ENCODE assay signal across 8 cellular contexts in the genomic region with DNA sequence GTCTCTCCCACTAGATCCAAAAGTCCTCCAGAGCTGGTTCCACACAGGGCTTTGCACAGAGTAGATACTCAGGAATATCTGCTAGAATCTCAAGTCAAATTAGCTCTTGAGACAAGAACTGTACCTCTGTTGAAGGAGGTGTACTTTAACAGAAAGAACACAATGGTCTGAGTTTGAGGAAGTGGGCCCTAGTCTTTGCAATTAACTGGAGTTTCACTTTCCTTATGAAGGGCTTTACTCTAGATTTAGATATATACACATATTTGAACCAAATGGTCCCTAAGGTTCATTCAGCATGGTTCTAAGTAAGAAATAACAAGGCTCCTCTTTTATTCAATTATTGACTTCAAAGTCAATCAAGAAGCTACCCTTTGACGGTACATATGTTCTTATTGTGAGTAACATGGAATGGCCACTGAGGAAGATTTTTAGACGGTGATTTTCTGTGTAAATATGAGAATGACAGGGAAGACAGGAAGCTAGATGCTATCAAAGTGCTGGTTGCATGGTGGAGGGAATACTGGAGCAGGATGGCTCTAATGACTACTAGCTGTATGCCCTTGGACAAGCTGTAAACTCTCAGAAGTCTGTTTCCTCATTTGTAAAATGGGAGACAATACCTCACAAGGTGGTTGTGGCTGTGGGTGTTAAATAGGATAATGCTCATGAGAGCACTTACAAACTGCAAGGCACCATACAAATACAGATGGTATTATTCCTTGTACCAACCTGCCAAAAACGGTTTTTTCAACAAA.
DNase-seq lines count a peak whose midpoint lies in the region; ATAC-seq and TF ChIP-seq lines count a peak whose summit lies in the region.

No MANE protein-coding gene starts in this region.

- H3K9me3 ChIP-seq in Karpas-422 (ENCODE audit: low read length) (no peaks in the 10 kb centered on the region), endodermal cell (ENCODE audit: control insufficient read depth, low read length) (no peaks in the 10 kb centered on the region)

- H3K36me3 Mint-ChIP-seq in endodermal cell (ENCODE audit: low read depth) (no peaks in the 10 kb centered on the region), MCF 10A (ENCODE audit: insufficient read depth, unreplicated experiment) (no peaks in the 10 kb centered on the region)

- POLR2A ChIA-PET in MCF 10A (lab: Yijun Ruan, JAX), result interaction anchor here (0.6 to 6.4 kb wide), 7 partner anchors 9 to 83 kb away, joined by 3 to 66 read pairs (median 5); partner anchors contain the start of gene SERTAD2

- H3K27me3 Mint-ChIP-seq in endodermal cell (ENCODE audit: insufficient read depth), result no peaks in the 10 kb centered on the region
- H3K27me3 Mint-ChIP-seq in MCF 10A (ENCODE audit: insufficient read depth, unreplicated experiment), result no peaks in the 10 kb centered on the region

- H3K4me3 Mint-ChIP-seq in endodermal cell, result no peak overlapping the region
- H3K4me3 Mint-ChIP-seq in MCF 10A (ENCODE audit: unreplicated experiment), result no peak overlapping the region

- TF ChIP-seq CTCF in endodermal cell (conservative IDR thresholded peaks at IDR 0.05) (no peak), MCF 10A (IDR thresholded peaks at IDR 0.05; ENCODE audit: unreplicated experiment) (no peak)

- H3K4me1 Mint-ChIP-seq in endodermal cell, result peaks cover 55% of the 10 kb centered on the region
- H3K4me1 Mint-ChIP-seq in MCF 10A (ENCODE audit: insufficient read depth, unreplicated experiment), result peaks cover 18% of the 10 kb centered on the region

- H3K4me1 ChIP-seq in Karpas-422 (ENCODE audit: low read length) (peaks cover 96% of the 10 kb centered on the region), endodermal cell (ENCODE audit: control insufficient read depth, insufficient read depth, low read length) (peaks cover 33% of the 10 kb centered on the region)

- H3K27ac Mint-ChIP-seq in endodermal cell (peak overlapping the region; percentile 3), MCF 10A (ENCODE audit: low read depth, unreplicated experiment) (no peak overlapping the region)

- 0 out of 2 replicates have a peak overlapping the region, but pooled peaks have one; percentile 18 for H2AFZ ChIP-seq in Karpas-422 (ENCODE audit: low read length)

- ATAC-seq in GM18498 (IDR thresholded peaks at IDR 0.05; ENCODE audit: unreplicated experiment) (peak; percentile 88), GM21576 (IDR thresholded peaks at IDR 0.05; ENCODE audit: unreplicated experiment) (peak; percentile 81)

- DNase-seq in Karpas-422 (peak; percentile 95), endodermal cell (no peak), MCF 10A (ENCODE audit: unreplicated experiment) (no peak), erythroblast (lab: John Stamatoyannopoulos, UW) (no peak), AG08396 (ENCODE audit: low spot score) (no peak), GM03348 (ENCODE audit: low spot score) (no peak)

- no TSS peak for BruUV-seq in MCF 10A (replicated peaks; lab: Mats Ljungman, UMichigan)

- H3K9ac ChIP-seq in Karpas-422 (ENCODE audit: low read length) (peak overlapping the region; percentile 71), endodermal cell (ENCODE audit: extremely low read depth, low read length, poor library complexity, severe bottlenecking) (no peak overlapping the region)

- no peaks in the 10 kb centered on the region for H3K27me3 ChIP-seq in Karpas-422 (ENCODE audit: low read length)
- no peaks in the 10 kb centered on the region for H3K27me3 ChIP-seq in endodermal cell (ENCODE audit: control insufficient read depth, insufficient read depth, low read length, poor library complexity, severe bottlenecking)

- no peak for TF ChIP-seq POLR2A in erythroblast (IDR thresholded peaks at IDR 0.05; ENCODE audit: low read length)

- peaks cover 72% of the 10 kb centered on the region for H3K79me2 ChIP-seq in Karpas-422 (ENCODE audit: low read length)

- H3K4me3 ChIP-seq in Karpas-422 (ENCODE audit: low read length) (peak overlapping the region; percentile 59), endodermal cell (ENCODE audit: low read length) (peak overlapping the region; percentile 56)

- no peaks in the 10 kb centered on the region for H3K9me2 ChIP-seq in Karpas-422 (replicated peaks; ENCODE audit: insufficient read depth, low read length)

- H4K20me1 ChIP-seq in Karpas-422 (ENCODE audit: insufficient read depth, low read depth, low read length), result no peaks in the 10 kb centered on the region

- H3K27ac ChIP-seq in Karpas-422 (ENCODE audit: low read length) (peak overlapping the region; percentile 98), endodermal cell (ENCODE audit: low read depth, low read length) (no peak overlapping the region)

- 93 to 94% methylated on average over 3 of the region's 3 CpGs for WGBS in endodermal cell (ENCODE audit: insufficient coverage in 1 of 2, insufficient read length in 1 of 2), 2 experiments

- H3K36me3 ChIP-seq in Karpas-422 (ENCODE audit: insufficient read depth, low read length) (no peaks in the 10 kb centered on the region; the same call in 1 of the 2 replicates), endodermal cell (ENCODE audit: control insufficient read depth, insufficient read depth, low read length) (no peaks in the 10 kb centered on the region)

- H3K9me3 Mint-ChIP-seq in endodermal cell (no peaks in the 10 kb centered on the region), MCF 10A (ENCODE audit: unreplicated experiment) (no peaks in the 10 kb centered on the region)

- intact Hi-C loops in MCF 10A (cut with micrococcal nuclease), result no loop called here

- H3K4me2 ChIP-seq in Karpas-422 (ENCODE audit: low read depth, low read length, poor library complexity, severe bottlenecking), result peak overlapping the region; percentile 84

- CTCF ChIA-PET in MCF 10A (lab: Yijun Ruan, JAX), result interaction anchor here (0.5 to 1.7 kb wide), 4 partner anchors 37 to 146 kb away, joined by 3 to 4 read pairs (median 4); no protein-coding TSS in a partner anchor
